ENCODE assay signal across 10 cellular contexts in genomic region chr16:7086842-7087616, GRCh38.
A peak's percentile ranks its signal among the peaks of the same experiment; 100 is the strongest.
DNase-seq lines count a peak whose midpoint lies in the region; ATAC-seq and TF ChIP-seq lines count a peak whose summit lies in the region.
"Had no signal": no experiment of that assay in that cellular context is flagged by ENCODE, and none has a peak within 500 bp of the region (broad histone marks: within the 10 kb centered on the region; RNA-seq: fewer than 3 reads in every experiment).

No MANE protein-coding gene starts in this region.

- H3K36me3 ChIP-seq in neural progenitor cell, result no peaks in the 10 kb centered on the region
- no peaks in the 10 kb centered on the region for H3K36me3 ChIP-seq in brain microvascular endothelial cell (replicated peaks)
- H3K36me3 ChIP-seq: tibial nerve had no signal

- intact Hi-C loops in dorsolateral prefrontal cortex (cut with DNase I), result no loop called here
- intact Hi-C loops in activated T-helper 2 cell treated with anti-CD3 and anti-CD28 coated beads, Interferon-gamma antibody, Interleukin-2, Interleukin-4, amounts not matched to agents 10 μg/mL and 5 μg/mL and 100 μg/mL, durations not matched to agents 14 hours and 24 hours and 36 hours (cut with micrococcal nuclease), result no loop called here

- H3K27ac ChIP-seq in dorsolateral prefrontal cortex, result no peak overlapping the region
- no peak overlapping the region for H3K27ac ChIP-seq in neural progenitor cell
- no peak overlapping the region for H3K27ac ChIP-seq in brain microvascular endothelial cell
- H3K27ac ChIP-seq: tibial nerve had no signal

- H3K4me3 ChIP-seq in dorsolateral prefrontal cortex (peak overlapping the region in 7 of 59 donors; percentile 15 to 27 (median 23)), neural progenitor cell (no peak overlapping the region), brain microvascular endothelial cell (ENCODE audit: low read depth, low read length) (no peak overlapping the region)
- H3K4me3 ChIP-seq: tibial nerve had no signal

- H3F3A ChIP-seq in neural progenitor cell (ENCODE audit: low read depth), result peaks cover 28% of the 10 kb centered on the region

- no peaks in the 10 kb centered on the region for H3K9me3 Mint-ChIP-seq in neural progenitor cell
- H3K9me3 Mint-ChIP-seq in activated naive CD8-positive, alpha-beta T cell treated with anti-CD3 and anti-CD28 coated beads, Interleukin-2, amount 50 U/mL, for 24 hours, result peaks cover 4% of the 10 kb centered on the region
- peaks cover 15% of the 10 kb centered on the region for H3K9me3 Mint-ChIP-seq in activated T-helper 2 cell treated with anti-CD3 and anti-CD28 coated beads, Interferon-gamma antibody, Interleukin-2, Interleukin-4, amounts not matched to agents 10 μg/mL and 5 μg/mL and 100 μg/mL, durations not matched to agents 14 hours and 24 hours and 36 hours

- H4K20me1 ChIP-seq in neural progenitor cell (ENCODE audit: low read depth), result peaks cover 15% of the 10 kb centered on the region

- H3K9me3 ChIP-seq in neural progenitor cell (ENCODE audit: low read depth), result no peaks in the 10 kb centered on the region
- H3K9me3 ChIP-seq: tibial nerve had no signal

- TF ChIP-seq CTCF in dorsolateral prefrontal cortex (IDR thresholded peaks at IDR 0.05 in 54 of 56, conservative IDR thresholded peaks at IDR 0.05 in 2 of 56; ENCODE audit: low read depth in 1 of 56, partially characterized antibody in 56 of 56), result peak in 44 of 56 donors; percentile 8 to 56 (median 36)
- TF ChIP-seq CTCF in neural progenitor cell (IDR thresholded peaks at IDR 0.05), result peak; percentile 63
- no peak for TF ChIP-seq CTCF in brain microvascular endothelial cell (IDR thresholded peaks at IDR 0.05; ENCODE audit: low read depth, low read length, missing control alignments)

- H3K79me2 ChIP-seq in neural progenitor cell (ENCODE audit: low read depth), result no peaks in the 10 kb centered on the region

- H3K9ac ChIP-seq in neural progenitor cell, result no peak overlapping the region

- DNase-seq in Daoy (ENCODE audit: low read depth), result peak; percentile 42
- DNase-seq in NCI-H2029 treated with DMSO at 0.1 percent for 48 hours (lab: John Stamatoyannopoulos, UW), result peak; percentile 20
- DNase-seq in dorsolateral prefrontal cortex, result peak; percentile 36 to 81 (median 58)
- peak; percentile 81 for DNase-seq in neural progenitor cell (ENCODE audit: low spot score)
- DNase-seq in activated naive CD8-positive, alpha-beta T cell treated with anti-CD3 and anti-CD28 coated beads, Interleukin-2, amount 50 U/mL, for 24 hours, result no peak
- no peak for DNase-seq in activated T-helper 2 cell treated with anti-CD3 and anti-CD28 coated beads, Interferon-gamma antibody, Interleukin-2, Interleukin-4, amounts not matched to agents 10 μg/mL and 5 μg/mL and 100 μg/mL, durations not matched to agents 14 hours and 24 hours and 36 hours (ENCODE audit: low spot score)
- DNase-seq in brain microvascular endothelial cell, result no peak

- H3K27ac Mint-ChIP-seq in neural progenitor cell, result no peak overlapping the region
- H3K27ac Mint-ChIP-seq in activated naive CD8-positive, alpha-beta T cell treated with anti-CD3 and anti-CD28 coated beads, Interleukin-2, amount 50 U/mL, for 24 hours, result no peak overlapping the region
- no peak overlapping the region for H3K27ac Mint-ChIP-seq in activated T-helper 2 cell treated with anti-CD3 and anti-CD28 coated beads, Interferon-gamma antibody, Interleukin-2, Interleukin-4, amounts not matched to agents 10 μg/mL and 5 μg/mL and 100 μg/mL, durations not matched to agents 14 hours and 24 hours and 36 hours
- H3K27ac Mint-ChIP-seq: activated naive CD4-positive, alpha-beta T cell treated with anti-CD3 and anti-CD28 coated beads, Interleukin-2, amount 50 U/mL, for 24 hours had no signal

- H3K4me3 Mint-ChIP-seq in neural progenitor cell, result peak overlapping the region; percentile 16
- H3K4me3 Mint-ChIP-seq in activated naive CD8-positive, alpha-beta T cell treated with anti-CD3 and anti-CD28 coated beads, Interleukin-2, amount 50 U/mL, for 24 hours, result no peak overlapping the region
- H3K4me3 Mint-ChIP-seq in activated T-helper 2 cell treated with anti-CD3 and anti-CD28 coated beads, Interferon-gamma antibody, Interleukin-2, Interleukin-4, amounts not matched to agents 10 μg/mL and 5 μg/mL and 100 μg/mL, durations not matched to agents 14 hours and 24 hours and 36 hours (ENCODE audit: low read depth), result no peak overlapping the region
- H3K4me3 Mint-ChIP-seq: activated naive CD4-positive, alpha-beta T cell treated with anti-CD3 and anti-CD28 coated beads, Interleukin-2, amount 50 U/mL, for 24 hours had no signal

- peaks cover 46% of the 10 kb centered on the region for H3K4me1 ChIP-seq in neural progenitor cell

- peaks cover 56% of the 10 kb centered on the region for H3K4me1 Mint-ChIP-seq in neural progenitor cell
- H3K4me1 Mint-ChIP-seq in activated naive CD8-positive, alpha-beta T cell treated with anti-CD3 and anti-CD28 coated beads, Interleukin-2, amount 50 U/mL, for 24 hours, result no peaks in the 10 kb centered on the region
- no peaks in the 10 kb centered on the region for H3K4me1 Mint-ChIP-seq in activated T-helper 2 cell treated with anti-CD3 and anti-CD28 coated beads, Interferon-gamma antibody, Interleukin-2, Interleukin-4, amounts not matched to agents 10 μg/mL and 5 μg/mL and 100 μg/mL, durations not matched to agents 14 hours and 24 hours and 36 hours (ENCODE audit: low read depth)
- H3K4me1 Mint-ChIP-seq: activated naive CD4-positive, alpha-beta T cell treated with anti-CD3 and anti-CD28 coated beads, Interleukin-2, amount 50 U/mL, for 24 hours had no signal

- ATAC-seq in activated naive CD8-positive, alpha-beta T cell treated with anti-CD3 and anti-CD28 coated beads, Interleukin-2, amount 50 U/mL, for 24 hours, result no peak
- no peak for ATAC-seq in GM21360 (IDR thresholded peaks at IDR 0.05; ENCODE audit: unreplicated experiment)

- no peak overlapping the region for H3K4me2 ChIP-seq in neural progenitor cell

- H3K36me3 Mint-ChIP-seq in neural progenitor cell, result no peaks in the 10 kb centered on the region
- H3K36me3 Mint-ChIP-seq in activated naive CD8-positive, alpha-beta T cell treated with anti-CD3 and anti-CD28 coated beads, Interleukin-2, amount 50 U/mL, for 24 hours (ENCODE audit: low read depth), result no peaks in the 10 kb centered on the region
- no peaks in the 10 kb centered on the region for H3K36me3 Mint-ChIP-seq in activated T-helper 2 cell treated with anti-CD3 and anti-CD28 coated beads, Interferon-gamma antibody, Interleukin-2, Interleukin-4, amounts not matched to agents 10 μg/mL and 5 μg/mL and 100 μg/mL, durations not matched to agents 14 hours and 24 hours and 36 hours (ENCODE audit: low read depth)
- H3K36me3 Mint-ChIP-seq: activated naive CD4-positive, alpha-beta T cell treated with anti-CD3 and anti-CD28 coated beads, Interleukin-2, amount 50 U/mL, for 24 hours had no signal

- H3K27me3 ChIP-seq in dorsolateral prefrontal cortex (peaks cover 0 to 30% (median 0%) of the 10 kb centered on the region in 45 donors), neural progenitor cell (peaks cover 37% of the 10 kb centered on the region), brain microvascular endothelial cell (replicated peaks) (no peaks in the 10 kb centered on the region)
- H3K27me3 ChIP-seq: tibial nerve had no signal

- H3K27me3 Mint-ChIP-seq in neural progenitor cell (ENCODE audit: insufficient read depth, low read depth), result peaks cover 6% of the 10 kb centered on the region
- H3K27me3 Mint-ChIP-seq in activated naive CD8-positive, alpha-beta T cell treated with anti-CD3 and anti-CD28 coated beads, Interleukin-2, amount 50 U/mL, for 24 hours, result peaks cover 2% of the 10 kb centered on the region
- no peaks in the 10 kb centered on the region for H3K27me3 Mint-ChIP-seq in activated T-helper 2 cell treated with anti-CD3 and anti-CD28 coated beads, Interferon-gamma antibody, Interleukin-2, Interleukin-4, amounts not matched to agents 10 μg/mL and 5 μg/mL and 100 μg/mL, durations not matched to agents 14 hours and 24 hours and 36 hours (ENCODE audit: low read depth)
- H3K27me3 Mint-ChIP-seq: activated naive CD4-positive, alpha-beta T cell treated with anti-CD3 and anti-CD28 coated beads, Interleukin-2, amount 50 U/mL, for 24 hours had no signal

- no peak overlapping the region for H2AFZ ChIP-seq in neural progenitor cell (replicated peaks)

- in situ Hi-C loops in brain microvascular endothelial cell (cut with HindIII; ENCODE audit: low pct_ligation_motif_present, low sequenced_read_pairs), result no loop called here

Comparison
In these comparisons a context has a peak if more than half of its experiments do, and no peak if none do; other contexts are left out.
1. DNase-seq: peak in Daoy (single experiment), NCI-H2029 treated with DMSO at 0.1 percent for 48 hours (single experiment), dorsolateral prefrontal cortex (10 of 10) and neural progenitor cell (single experiment); none in activated naive CD8-positive, alpha-beta T cell treated with anti-CD3 and anti-CD28 coated beads, Interleukin-2, amount 50 U/mL, for 24 hours (single experiment), activated T-helper 2 cell treated with anti-CD3 and anti-CD28 coated beads, Interferon-gamma antibody, Interleukin-2, Interleukin-4, amounts not matched to agents 10 μg/mL and 5 μg/mL and 100 μg/mL, durations not matched to agents 14 hours and 24 hours and 36 hours (single experiment) and brain microvascular endothelial cell (single experiment).